In the genomic region with DNA sequence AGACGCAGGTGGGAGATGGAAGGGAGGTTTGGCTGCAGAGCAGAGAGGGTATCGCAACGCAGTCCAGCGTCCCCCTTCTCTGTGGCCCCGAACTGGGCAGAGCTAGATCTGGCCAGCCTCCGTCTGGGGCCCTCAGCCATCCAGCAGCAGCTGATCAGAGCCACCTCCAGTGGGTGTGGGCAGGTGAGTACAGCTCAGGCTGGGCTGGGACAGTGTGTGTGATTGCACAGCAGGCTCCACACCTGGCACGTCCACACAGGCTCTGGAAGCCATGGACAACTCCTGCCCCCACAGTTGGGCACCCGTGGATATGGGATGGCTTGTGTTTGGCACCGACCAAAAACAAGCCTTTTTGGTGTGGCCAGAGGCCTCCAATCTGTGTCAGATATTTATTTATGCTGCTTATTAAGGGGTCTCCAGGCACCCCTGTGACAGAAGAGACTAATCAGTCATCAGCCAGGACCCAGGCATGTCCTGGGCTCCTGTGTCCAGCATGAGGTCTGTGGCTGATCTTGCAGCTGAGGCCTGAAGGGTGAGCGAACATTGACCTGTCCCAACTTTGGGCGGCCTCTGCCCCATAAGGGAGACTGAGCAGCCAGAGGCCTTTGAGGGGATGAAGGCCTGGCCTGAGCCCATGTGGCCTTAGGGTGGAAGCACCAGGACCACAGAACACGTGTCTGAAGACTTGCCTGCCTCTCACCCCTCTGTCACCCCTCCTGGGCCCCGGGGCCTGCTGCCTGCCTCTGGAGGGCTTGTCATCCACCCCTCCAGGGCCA, we compare ENCODE assay signal across 10 cellular contexts. TPM values are rescaled to one million over a fixed set of nuclear protein-coding genes. Genes with fewer than 3 reads are reported as not detected.
DNase-seq lines count a peak whose midpoint lies in the region; ATAC-seq and FAIRE-seq lines count a peak whose summit lies in the region.
"Had no signal": no experiment of that assay in that cellular context is flagged by ENCODE, and none has a peak within 500 bp of the region (broad histone marks: within the 10 kb centered on the region; RNA-seq: fewer than 3 reads in every experiment).

No MANE protein-coding gene starts in this region.

- 95% methylated on average over 13 of the region's 13 CpGs for WGBS in thymus

- H3K4me3 ChIP-seq in thymus (ENCODE audit: low read length): no peak overlapping the region

- no peaks in the 10 kb centered on the region for H3K27me3 ChIP-seq in thymus (ENCODE audit: control insufficient read depth, insufficient read depth)

- peaks cover 37% of the 10 kb centered on the region for H3K36me3 Mint-ChIP-seq in activated CD4-positive, alpha-beta T cell treated with anti-CD3 and anti-CD28 coated beads, Interleukin-2, amount 10 ng/mL, durations not matched to agents 24 days and 14 days (ENCODE audit: low read depth)
- H3K36me3 Mint-ChIP-seq in activated T-helper 17 cell treated with anti-CD3 and anti-CD28 coated beads, Interleukin-2, amount 50 U/mL, for 72 hours (ENCODE audit: low read depth): peaks cover 79% of the 10 kb centered on the region

- H3K27ac Mint-ChIP-seq in activated CD4-positive, alpha-beta T cell treated with anti-CD3 and anti-CD28 coated beads, Interleukin-2, amount 10 ng/mL, durations not matched to agents 24 days and 14 days: peak overlapping the region; percentile 60
- H3K27ac Mint-ChIP-seq in activated T-helper 17 cell treated with anti-CD3 and anti-CD28 coated beads, Interleukin-2, amount 50 U/mL, for 72 hours: peak overlapping the region; percentile 78

- FAIRE-seq in frontal cortex (lab: Jason Lieb, UNC): no peak

- peak overlapping the region; percentile 43 for H3K27ac ChIP-seq in thymus (ENCODE audit: low read depth)

- H3K9me3 ChIP-seq in thymus (ENCODE audit: control insufficient read depth): no peaks in the 10 kb centered on the region

- DNase-seq in activated CD4-positive, alpha-beta T cell treated with anti-CD3 and anti-CD28 coated beads, Interleukin-2, amount 10 ng/mL, durations not matched to agents 24 days and 14 days: no peak
- no peak for DNase-seq in activated CD4-positive, alpha-beta T cell treated with anti-CD3 and anti-CD28 coated beads for 1 hour
- DNase-seq in left lobe of liver (ENCODE audit: low spot score) (peak; percentile 71), frontal cortex (ENCODE audit: low spot score in 2 of 2) (no peak), HT-29 (ENCODE audit: low spot score) (no peak), retina (no peak)
- DNase-seq: cerebellar nuclear complex, NCI-H446 treated with DMSO at 0.1 percent for 48 hours had no signal

- H3K4me1 ChIP-seq in thymus (ENCODE audit: control insufficient read depth, insufficient read depth, low read length): peaks cover 3% of the 10 kb centered on the region

- H3K4me1 Mint-ChIP-seq in activated CD4-positive, alpha-beta T cell treated with anti-CD3 and anti-CD28 coated beads, Interleukin-2, amount 10 ng/mL, durations not matched to agents 24 days and 14 days: peaks cover 10% of the 10 kb centered on the region
- no peaks in the 10 kb centered on the region for H3K4me1 Mint-ChIP-seq in activated T-helper 17 cell treated with anti-CD3 and anti-CD28 coated beads, Interleukin-2, amount 50 U/mL, for 72 hours

- H3K9me3 Mint-ChIP-seq in activated CD4-positive, alpha-beta T cell treated with anti-CD3 and anti-CD28 coated beads, Interleukin-2, amount 10 ng/mL, durations not matched to agents 24 days and 14 days: no peaks in the 10 kb centered on the region
- H3K9me3 Mint-ChIP-seq in activated T-helper 17 cell treated with anti-CD3 and anti-CD28 coated beads, Interleukin-2, amount 50 U/mL, for 72 hours: no peaks in the 10 kb centered on the region

- peaks cover 73% of the 10 kb centered on the region for H3K36me3 ChIP-seq in thymus (ENCODE audit: control insufficient read depth, insufficient read depth)

- no peak for ATAC-seq in activated T-helper 17 cell treated with anti-CD3 and anti-CD28 coated beads, Interleukin-2, amount 50 U/mL, for 72 hours (replicated peaks)
- ATAC-seq in left lobe of liver: peak; percentile 34

- intact Hi-C loops in activated CD4-positive, alpha-beta T cell treated with anti-CD3 and anti-CD28 coated beads, Interleukin-2, amount 10 ng/mL, durations not matched to agents 24 days and 14 days (cut with micrococcal nuclease): loop anchor here (1.0 kb wide), 1 partner anchor 122 kb away; no protein-coding TSS in a partner anchor

- no peak overlapping the region for H3K4me3 Mint-ChIP-seq in activated CD4-positive, alpha-beta T cell treated with anti-CD3 and anti-CD28 coated beads, Interleukin-2, amount 10 ng/mL, durations not matched to agents 24 days and 14 days
- no peak overlapping the region for H3K4me3 Mint-ChIP-seq in activated T-helper 17 cell treated with anti-CD3 and anti-CD28 coated beads, Interleukin-2, amount 50 U/mL, for 72 hours

- no peaks in the 10 kb centered on the region for H3K27me3 Mint-ChIP-seq in activated CD4-positive, alpha-beta T cell treated with anti-CD3 and anti-CD28 coated beads, Interleukin-2, amount 10 ng/mL, durations not matched to agents 24 days and 14 days
- no peaks in the 10 kb centered on the region for H3K27me3 Mint-ChIP-seq in activated T-helper 17 cell treated with anti-CD3 and anti-CD28 coated beads, Interleukin-2, amount 50 U/mL, for 72 hours

RNA-seq across cellular contexts. Expression of gene POLR3H, which starts 18.6 kb away (rescaled TPM):
- 49.2 and 50.6 TPM in 2 replicates for total RNA-seq in activated CD4-positive, alpha-beta T cell treated with anti-CD3 and anti-CD28 coated beads, Interleukin-2, amount 10 ng/mL, durations not matched to agents 24 days and 14 days
- total RNA-seq in activated T-helper 17 cell treated with anti-CD3 and anti-CD28 coated beads, Interleukin-2, amount 50 U/mL, for 72 hours: 10 to 100 TPM; 19.5 to 58.2 TPM
- total RNA-seq in left lobe of liver: 22.5 TPM
- polyA plus RNA-seq in thymus: 14.9 TPM
- 24.1 TPM for total RNA-seq in frontal cortex
- total RNA-seq in HT-29 (2014; rRNA removed; shearing (Covaris generic)): 27.7 and 32.5 TPM in 2 replicates

RNA-seq across cellular contexts. Expression of gene CSDC2, which starts 35.2 kb away (rescaled TPM):
- total RNA-seq in activated CD4-positive, alpha-beta T cell treated with anti-CD3 and anti-CD28 coated beads, Interleukin-2, amount 10 ng/mL, durations not matched to agents 24 days and 14 days: not detected in 2 replicates
- not detected for total RNA-seq in activated T-helper 17 cell treated with anti-CD3 and anti-CD28 coated beads, Interleukin-2, amount 50 U/mL, for 72 hours
- total RNA-seq in left lobe of liver: 0.88 TPM
- 3.0 TPM for polyA plus RNA-seq in thymus
- 8.6 TPM for total RNA-seq in frontal cortex
- total RNA-seq in HT-29 (2014; rRNA removed; shearing (Covaris generic)): not detected in 2 replicates

RNA-seq across cellular contexts. Expression of gene ACO2, which starts 56.7 kb away (rescaled TPM):
- 103 and 104 TPM in 2 replicates for total RNA-seq in activated CD4-positive, alpha-beta T cell treated with anti-CD3 and anti-CD28 coated beads, Interleukin-2, amount 10 ng/mL, durations not matched to agents 24 days and 14 days
- 100 to 1,000 TPM in 1 of 2 donors, 10 to 100 TPM in 1; 67.8 to 106 TPM for total RNA-seq in activated T-helper 17 cell treated with anti-CD3 and anti-CD28 coated beads, Interleukin-2, amount 50 U/mL, for 72 hours
- total RNA-seq in left lobe of liver: 71.8 TPM
- 29.7 TPM for polyA plus RNA-seq in thymus
- total RNA-seq in frontal cortex: 72.2 TPM
- 48.3 and 52.1 TPM in 2 replicates for total RNA-seq in HT-29 (2014; rRNA removed; shearing (Covaris generic))

RNA-seq across cellular contexts. Expression of gene PHF5A, which starts 57.1 kb away (rescaled TPM):
- 90.3 and 98.3 TPM in 2 replicates for total RNA-seq in activated CD4-positive, alpha-beta T cell treated with anti-CD3 and anti-CD28 coated beads, Interleukin-2, amount 10 ng/mL, durations not matched to agents 24 days and 14 days
- 10 to 100 TPM; 34.3 to 92.0 TPM for total RNA-seq in activated T-helper 17 cell treated with anti-CD3 and anti-CD28 coated beads, Interleukin-2, amount 50 U/mL, for 72 hours
- total RNA-seq in left lobe of liver (14.6 TPM), frontal cortex (53.0 TPM)
- polyA plus RNA-seq in thymus: 65.7 TPM
- total RNA-seq in HT-29 (2014; rRNA removed; shearing (Covaris generic)): 64.1 and 69.5 TPM in 2 replicates
